10 cellular contexts compared by ENCODE assay signal in the genomic region with DNA sequence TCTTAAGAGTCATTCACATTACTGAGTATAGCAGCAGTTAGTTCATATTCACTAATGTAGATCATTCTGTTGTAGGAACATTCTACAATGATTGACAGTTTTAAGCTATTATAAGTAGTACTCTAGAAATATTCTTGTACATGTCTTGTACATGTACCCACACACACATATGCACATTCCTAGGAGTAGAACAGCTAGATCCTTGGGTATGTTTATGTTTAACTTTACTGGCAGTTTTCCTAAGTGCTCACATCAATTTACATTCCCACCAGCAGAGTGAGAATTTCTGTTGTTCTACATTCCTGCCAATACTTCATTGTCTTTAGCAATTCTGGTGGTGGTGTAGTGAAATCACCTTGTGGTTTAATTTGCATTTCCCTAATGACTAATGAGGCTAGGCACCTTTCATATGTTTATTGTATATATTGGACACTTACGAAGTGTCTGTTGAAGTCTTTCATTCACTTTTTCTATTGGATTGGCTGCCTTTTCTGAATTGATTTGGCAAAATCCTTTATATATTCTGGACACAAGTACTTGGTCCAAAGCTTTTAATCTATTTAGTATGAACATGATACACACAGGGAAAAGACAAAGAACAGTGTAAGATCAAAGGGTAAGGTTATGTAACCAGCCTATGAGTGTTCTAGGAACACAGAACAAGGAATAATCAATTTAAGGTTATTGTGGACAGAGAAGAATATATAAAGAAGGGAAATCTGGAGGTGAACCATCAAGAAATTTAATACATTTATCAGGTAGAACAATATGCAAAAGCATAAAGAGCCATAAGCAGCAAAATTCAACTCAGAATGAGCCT.
A peak's percentile ranks its signal among the peaks of the same experiment; 100 is the strongest.
DNase-seq lines count a peak whose midpoint lies in the region; ATAC-seq and TF ChIP-seq lines count a peak whose summit lies in the region.
"Had no signal": no experiment of that assay in that cellular context is flagged by ENCODE, and none has a peak within 500 bp of the region (broad histone marks: within the 10 kb centered on the region; RNA-seq: fewer than 3 reads in every experiment).

No MANE protein-coding gene starts in this region.

- ATAC-seq in GM21381 (IDR thresholded peaks at IDR 0.05; ENCODE audit: unreplicated experiment) = peak; percentile 68
- ATAC-seq in HG03378 (IDR thresholded peaks at IDR 0.05; ENCODE audit: unreplicated experiment) = peak; percentile 73

- peak; percentile 60 for TF ChIP-seq CTCF in epithelial cell of proximal tubule (conservative IDR thresholded peaks at IDR 0.05; ENCODE audit: low read depth, low read length)

- H3K4me3 ChIP-seq in epithelial cell of proximal tubule (ENCODE audit: low read depth, low read length) = no peak overlapping the region
- H3K4me3 ChIP-seq in CD8-positive, alpha-beta memory T cell (ENCODE audit: low read length) = no peak overlapping the region

- CTCF ChIA-PET in CD8-positive, alpha-beta memory T cell (lab: Charles Lee) = no interaction called here

- DNase-seq in EH (ENCODE audit: low read depth) (peak; percentile 68), epithelial cell of proximal tubule (ENCODE audit: low read depth) (peak; percentile 88), A172 (ENCODE audit: low spot score) (no peak)
- no peak for DNase-seq in CD8-positive, alpha-beta memory T cell
- no peak for DNase-seq in stimulated activated CD4-positive, alpha-beta T cell treated with anti-CD3 and anti-CD28 coated beads, Interleukin-2, amount 100 ng/mL, for 48 hours
- no peak for DNase-seq in effector CD8-positive, alpha-beta T cell (lab: John Stamatoyannopoulos, UW)
- DNase-seq: NCI-H1105; stimulated activated CD4-positive, alpha-beta T cell treated with anti-CD3 and anti-CD28 coated beads, Interleukin-4, amount 100 ng/mL, for 1 hour had no signal

- no peaks in the 10 kb centered on the region for H3K27me3 Mint-ChIP-seq in CD8-positive, alpha-beta memory T cell

- POLR2A ChIA-PET in CD8-positive, alpha-beta memory T cell (lab: Charles Lee) = no interaction called here

- peaks cover 64 to 88% (median 83%) of the 10 kb centered on the region in 3 donors for H3K4me1 Mint-ChIP-seq in CD8-positive, alpha-beta memory T cell

- H3K27ac ChIP-seq in CD8-positive, alpha-beta memory T cell (ENCODE audit: low read depth, low read length) = no peak overlapping the region

- H3K9me3 ChIP-seq in CD8-positive, alpha-beta memory T cell (ENCODE audit: low read length) = no peaks in the 10 kb centered on the region

- H3K4me1 ChIP-seq in CD8-positive, alpha-beta memory T cell (ENCODE audit: insufficient read depth, low read length) = peaks cover 53% of the 10 kb centered on the region

- no peak overlapping the region for H3K4me3 Mint-ChIP-seq in CD8-positive, alpha-beta memory T cell

- peak overlapping the region in 4 of 8 donors; percentile 4 to 54 (median 46) for H3K27ac Mint-ChIP-seq in CD8-positive, alpha-beta memory T cell

- no peaks in the 10 kb centered on the region for H3K36me3 ChIP-seq in CD8-positive, alpha-beta memory T cell (ENCODE audit: insufficient read depth, low read length)

- no peaks in the 10 kb centered on the region for H3K27me3 ChIP-seq in CD8-positive, alpha-beta memory T cell (ENCODE audit: insufficient read depth, low read length, poor library complexity, severe bottlenecking)

- no peaks in the 10 kb centered on the region for H3K9me3 Mint-ChIP-seq in CD8-positive, alpha-beta memory T cell

- peaks cover 0 to 4% (median 1%) of the 10 kb centered on the region in 3 donors for H3K36me3 Mint-ChIP-seq in CD8-positive, alpha-beta memory T cell

Comparison
In these comparisons a context has a peak if more than half of its experiments do, and no peak if none do; other contexts are left out.
1. DNase-seq: peak in EH (single experiment) and epithelial cell of proximal tubule (single experiment); none in CD8-positive, alpha-beta memory T cell (0 of 5), A172 (single experiment), stimulated activated CD4-positive, alpha-beta T cell treated with anti-CD3 and anti-CD28 coated beads, Interleukin-2, amount 100 ng/mL, for 48 hours (0 of 2) and effector CD8-positive, alpha-beta T cell (single experiment).